ENCODE assay signal across 8 cellular contexts in genomic region chr9:2623046-2623865, GRCh38. TPM values are rescaled to one million over a fixed set of nuclear protein-coding genes. Genes with fewer than 3 reads are reported as not detected.
DNase-seq lines count a peak whose midpoint lies in the region; ATAC-seq and TF ChIP-seq lines count a peak whose summit lies in the region.

No MANE protein-coding gene starts in this region.

- H3K9ac ChIP-seq in HUES64 (ENCODE audit: low read depth, low read length), result peak overlapping the region; percentile 36

- ATAC-seq in activated B cell treated with CpG ODN at 0.5 μM for 24 hours (ENCODE audit: low read depth) (no peak), HG03521 (IDR thresholded peaks at IDR 0.05; ENCODE audit: unreplicated experiment) (no peak)

- H3K4me3 ChIP-seq in HUES64 (ENCODE audit: low read length) (peak overlapping the region; percentile 63), fibroblast of villous mesenchyme (ENCODE audit: low read depth, low read length) (peak overlapping the region; percentile 70), muscle layer of duodenum (ENCODE audit: low read depth in 1 of 2, low read length in 2 of 2) (peak overlapping the region; percentile 64 to 77), urinary bladder (ENCODE audit: low read depth, low read length) (peak overlapping the region; percentile 73)

- peaks cover 56% of the 10 kb centered on the region for H3K27me3 Mint-ChIP-seq in activated B cell treated with CpG ODN at 0.5 μM for 24 hours

- H3K4me1 ChIP-seq in HUES64 (ENCODE audit: insufficient read depth, low read length), result peaks cover 22% of the 10 kb centered on the region
- peaks cover 0 to 11% of the 10 kb centered on the region in 2 donors for H3K4me1 ChIP-seq in muscle layer of duodenum (ENCODE audit: control insufficient read depth in 1 of 2, insufficient read depth in 2 of 2, low read length in 2 of 2)
- H3K4me1 ChIP-seq in urinary bladder (ENCODE audit: insufficient read depth), result no peaks in the 10 kb centered on the region

- WGBS in HUES64, result 3% methylated on average over 46 of the region's 46 CpGs
- WGBS in urinary bladder, result 3% methylated on average over 46 of the region's 46 CpGs

- no peaks in the 10 kb centered on the region for H3K9me3 ChIP-seq in HUES64 (ENCODE audit: insufficient read depth, low read depth, low read length)
- no peaks in the 10 kb centered on the region for H3K9me3 ChIP-seq in muscle layer of duodenum (ENCODE audit: control insufficient read depth in 1 of 2, low read length in 2 of 2)

- H3K36me3 Mint-ChIP-seq in activated B cell treated with CpG ODN at 0.5 μM for 24 hours (ENCODE audit: low read depth), result no peaks in the 10 kb centered on the region

- H3K4me1 Mint-ChIP-seq in activated B cell treated with CpG ODN at 0.5 μM for 24 hours, result peaks cover 16% of the 10 kb centered on the region

- no peak for TF ChIP-seq CTCF in activated B cell treated with CpG ODN at 0.5 μM for 24 hours (IDR thresholded peaks at IDR 0.05)
- TF ChIP-seq CTCF in fibroblast of villous mesenchyme (IDR thresholded peaks at IDR 0.05; ENCODE audit: insufficient read depth, low read depth, low read length), result no peak

- no peaks in the 10 kb centered on the region for H3K9me3 Mint-ChIP-seq in activated B cell treated with CpG ODN at 0.5 μM for 24 hours

- DNase-seq in NCI-H345 (lab: John Stamatoyannopoulos, UW) (peak; percentile 44), NCI-H345 treated with DMSO at 0.1 percent for 48 hours (lab: John Stamatoyannopoulos, UW; ENCODE audit: unreplicated experiment) (no peak), activated B cell treated with CpG ODN at 0.5 μM for 24 hours (no peak), fibroblast of villous mesenchyme (ENCODE audit: low read depth) (peak; percentile 38)

- POLR2A ChIA-PET in activated B cell treated with CpG ODN at 0.5 μM for 24 hours (lab: Charles Lee), result no interaction called here

- no peak overlapping the region for H3K27ac Mint-ChIP-seq in activated B cell treated with CpG ODN at 0.5 μM for 24 hours

- intact Hi-C loops in activated B cell treated with CpG ODN at 0.5 μM for 24 hours (cut with micrococcal nuclease), result loop anchor here (5.0 to 10.0 kb wide), 2 partner anchors 34 to 102 kb away; no protein-coding TSS in a partner anchor

- H3K36me3 ChIP-seq in HUES64 (ENCODE audit: insufficient read depth, low read length), result peaks cover 5% of the 10 kb centered on the region; the same call in 1 of the 2 replicates
- H3K36me3 ChIP-seq in muscle layer of duodenum (ENCODE audit: control insufficient read depth in 1 of 2, insufficient read depth in 2 of 2, low read length in 2 of 2), result no peaks in the 10 kb centered on the region
- H3K36me3 ChIP-seq in urinary bladder (ENCODE audit: insufficient read depth), result no peaks in the 10 kb centered on the region

- CTCF ChIA-PET in activated B cell treated with CpG ODN at 0.5 μM for 24 hours (lab: Charles Lee), result no interaction called here

- H3K27ac ChIP-seq in HUES64 (ENCODE audit: low read depth, low read length), result no peak overlapping the region
- peak overlapping the region; percentile 49 for H3K27ac ChIP-seq in muscle layer of duodenum (ENCODE audit: low read length)
- H3K27ac ChIP-seq in urinary bladder (ENCODE audit: low read depth), result no peak overlapping the region

- H3K4me3 Mint-ChIP-seq in activated B cell treated with CpG ODN at 0.5 μM for 24 hours, result peak overlapping the region; percentile 60

- H3K27me3 ChIP-seq in HUES64 (ENCODE audit: insufficient read depth, low read length), result peaks cover 52% of the 10 kb centered on the region
- H3K27me3 ChIP-seq in muscle layer of duodenum (ENCODE audit: low read depth, low read length), result peaks cover 5% of the 10 kb centered on the region

RNA-seq across cellular contexts. Expression of gene VLDLR, which starts 1.7 kb away (rescaled TPM):
- polyA plus RNA-seq in HUES64 (2013, experiment 1 of 2), result 12.5 TPM
- 12.2 TPM for polyA plus RNA-seq in HUES64 (2013, experiment 2 of 2)
- total RNA-seq in activated B cell treated with CpG ODN at 0.5 μM for 24 hours, result 1.1 and 1.3 TPM in 2 replicates
- 4.7 and 9.0 TPM in 2 replicates for total RNA-seq in fibroblast of villous mesenchyme
- total RNA-seq in urinary bladder, result 39.2 TPM
- polyA plus RNA-seq in urinary bladder, result 20.4 TPM

Comparison
In these comparisons a context has a peak if more than half of its experiments do, and no peak if none do; other contexts are left out.
1. DNase-seq: peak in NCI-H345 (single experiment) and fibroblast of villous mesenchyme (single experiment); none in NCI-H345 treated with DMSO at 0.1 percent for 48 hours (single experiment) and activated B cell treated with CpG ODN at 0.5 μM for 24 hours (single experiment).
2. Peak in every context shown above with its lines, with median percentiles within 50 percentile points of each other: H3K4me3 ChIP-seq.